ENCODE assay signal across 18 cellular contexts in the genomic region with DNA sequence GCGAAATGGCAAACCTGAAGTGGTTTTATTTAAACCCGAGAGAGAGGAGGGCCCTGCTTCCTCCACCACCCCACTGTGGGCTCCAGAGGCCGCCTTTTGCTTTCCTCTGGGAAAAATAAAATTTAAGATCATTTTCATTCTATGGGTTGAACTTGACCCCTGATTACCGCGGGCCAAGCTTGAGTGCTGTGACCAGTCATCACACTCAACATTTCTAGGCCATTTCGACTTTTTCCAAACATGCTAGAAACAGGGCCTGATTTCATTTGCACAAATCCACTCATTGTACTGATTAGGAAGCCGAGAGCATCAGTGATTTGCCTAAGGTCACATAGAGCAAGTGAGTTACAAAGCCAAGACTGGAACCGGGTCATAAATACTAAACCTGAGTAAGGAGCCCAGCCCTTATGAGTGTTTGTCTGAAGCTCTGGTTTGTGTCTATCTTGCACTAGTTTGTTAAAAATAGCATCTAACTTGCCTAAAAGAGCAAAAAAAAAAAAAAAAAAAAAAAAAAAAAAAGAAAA.
"Had no signal": no experiment of that assay in that cellular context is flagged by ENCODE, and none has a peak within 500 bp of the region (broad histone marks: within the 10 kb centered on the region; RNA-seq: fewer than 3 reads in every experiment).

No MANE protein-coding gene starts in this region.

- H3K9me3 ChIP-seq: psoas muscle, suprapubic skin, tibial artery had no signal

- H3K4me1 ChIP-seq: psoas muscle, tibial artery had no signal

- H3K4me1 Mint-ChIP-seq: stimulated activated effector memory CD8-positive, alpha-beta T cell treated with anti-CD3 and anti-CD28 coated beads, Interleukin-12 subunit alpha, Interleukin-12 subunit beta, amount 100 ng/mL, for 72 hours had no signal

- H3K9me3 Mint-ChIP-seq: central memory CD8-positive, alpha-beta T cell; mesothelial cell of epicardium; stimulated activated effector memory CD8-positive, alpha-beta T cell treated with anti-CD3 and anti-CD28 coated beads, Interleukin-12 subunit alpha, Interleukin-12 subunit beta, amount 100 ng/mL, for 72 hours had no signal

- DNase-seq: cortex of kidney; effector CD8-positive, alpha-beta T cell; foreskin melanocyte; occipital lobe; retina; small intestine; stimulated activated CD4-positive, alpha-beta T cell treated with anti-CD3 and anti-CD28 coated beads, Interleukin-2, amount 100 ng/mL, for 48 hours had no signal

- H3K27me3 ChIP-seq: hepatocyte had no signal

- H3K27ac Mint-ChIP-seq: mesothelial cell of epicardium; nephron; stimulated activated effector memory CD8-positive, alpha-beta T cell treated with anti-CD3 and anti-CD28 coated beads, Interleukin-12 subunit alpha, Interleukin-12 subunit beta, amount 100 ng/mL, for 72 hours had no signal

- H3K27ac ChIP-seq: dorsolateral prefrontal cortex, hepatocyte, psoas muscle, suprapubic skin, tibial artery had no signal

- H3K36me3 Mint-ChIP-seq: mesothelial cell of epicardium; stimulated activated effector memory CD8-positive, alpha-beta T cell treated with anti-CD3 and anti-CD28 coated beads, Interleukin-12 subunit alpha, Interleukin-12 subunit beta, amount 100 ng/mL, for 72 hours had no signal

- H3K36me3 ChIP-seq: suprapubic skin, tibial artery had no signal

- ATAC-seq: left colon; psoas muscle; stimulated activated effector memory CD8-positive, alpha-beta T cell treated with anti-CD3 and anti-CD28 coated beads, Interleukin-12 subunit alpha, Interleukin-12 subunit beta, amount 100 ng/mL, for 72 hours; stimulated activated naive CD8-positive, alpha-beta T cell treated with anti-CD3 and anti-CD28 coated beads, Interleukin-15, Interleukin-2, amounts not matched to agents 100 U/mL and 50 U/mL, for 24 hours had no signal

- H3K4me3 ChIP-seq: dorsolateral prefrontal cortex, hepatocyte, psoas muscle, suprapubic skin, tibial artery had no signal

- H3K4me3 Mint-ChIP-seq: central memory CD8-positive, alpha-beta T cell; mesothelial cell of epicardium; nephron; stimulated activated effector memory CD8-positive, alpha-beta T cell treated with anti-CD3 and anti-CD28 coated beads, Interleukin-12 subunit alpha, Interleukin-12 subunit beta, amount 100 ng/mL, for 72 hours had no signal
